In the genomic region with DNA sequence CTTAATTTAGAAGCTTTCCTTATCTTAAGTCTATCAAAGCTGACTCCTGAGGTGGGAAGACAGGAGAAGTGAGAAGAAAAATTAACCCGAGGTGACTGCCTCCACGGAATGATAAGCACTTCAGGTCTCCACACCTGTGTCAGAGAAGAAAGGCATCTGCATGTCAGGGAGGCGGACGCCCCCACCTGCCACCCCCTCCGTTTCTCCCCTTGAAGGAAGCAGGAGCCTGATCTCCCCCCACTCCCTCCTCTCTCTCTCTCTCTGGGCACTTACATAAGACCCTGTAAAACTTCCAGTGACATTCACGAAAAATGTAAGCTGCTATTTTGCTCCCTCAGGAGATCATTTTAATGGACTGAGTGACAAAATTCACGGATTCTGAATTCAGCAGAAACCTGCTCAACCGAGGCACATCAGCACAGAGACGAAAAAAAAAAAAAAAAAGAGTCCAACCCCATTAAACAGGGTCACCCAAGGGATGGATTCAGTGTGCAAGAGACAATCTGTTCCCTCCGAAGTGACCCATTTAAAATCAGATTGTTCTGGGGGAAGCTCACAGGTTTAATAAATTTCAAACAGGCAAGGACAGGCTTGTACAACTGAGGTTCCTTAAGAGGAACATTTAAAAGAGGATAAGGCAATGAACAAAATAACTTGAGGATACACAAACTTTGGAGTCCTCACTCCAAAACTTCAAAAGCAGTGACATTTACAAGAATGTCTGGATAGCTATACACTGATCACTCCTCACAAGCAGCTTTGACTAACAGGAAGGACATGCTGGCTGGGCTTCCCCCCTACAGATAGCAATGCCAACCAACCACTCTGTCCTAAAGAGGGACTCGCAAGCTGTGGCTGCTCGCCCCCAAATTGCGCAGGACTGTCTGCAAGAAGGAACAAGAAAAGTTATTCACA, we compare ENCODE assay signal across 8 cellular contexts. TPM values are rescaled to one million over a fixed set of nuclear protein-coding genes. Genes with fewer than 3 reads are reported as not detected.
A peak's percentile ranks its signal among the peaks of the same experiment; 100 is the strongest.
DNase-seq lines count a peak whose midpoint lies in the region; ATAC-seq and TF ChIP-seq lines count a peak whose summit lies in the region.

No MANE protein-coding gene starts in this region.

- H3K27ac ChIP-seq in body of pancreas (peak overlapping the region in 3 of 4 donors; percentile 1 to 69 (median 66)), liver (ENCODE audit: low read depth in 1 of 2, low read length in 2 of 2) (peak overlapping the region in 1 of 2 donors; percentile 39), thyroid gland (peak overlapping the region in 1 of 3 donors; percentile 56)

- no peak for DNase-seq in activated naive CD8-positive, alpha-beta T cell treated with anti-CD3 and anti-CD28 coated beads for 36 hours
- DNase-seq in body of pancreas (no peak), thyroid gland (no peak), GM10248 (ENCODE audit: extremely low spot score) (no peak)
- no peak for DNase-seq in activated CD4-positive, alpha-beta T cell treated with anti-CD3 and anti-CD28 coated beads, Interleukin-2, amount 50 U/mL, for 1 hour

- no peak overlapping the region for H3K9ac ChIP-seq in liver (ENCODE audit: low read depth in 1 of 2, low read length in 2 of 2)

- peaks cover 43% of the 10 kb centered on the region for H3K4me1 ChIP-seq in body of pancreas
- peaks cover 0 to 45% (median 39%) of the 10 kb centered on the region in 4 donors for H3K4me1 ChIP-seq in liver (ENCODE audit: control insufficient read depth in 4 of 4, insufficient read depth in 4 of 4, low read length in 3 of 4)
- H3K4me1 ChIP-seq in thyroid gland: peaks cover 13 to 17% of the 10 kb centered on the region in 2 donors

- no peak overlapping the region for H3K27ac Mint-ChIP-seq in activated naive CD8-positive, alpha-beta T cell
- H3K27ac Mint-ChIP-seq in activated naive CD8-positive, alpha-beta T cell treated with anti-CD3 and anti-CD28 coated beads for 36 hours: no peak overlapping the region

- H3K36me3 ChIP-seq in body of pancreas (replicated peaks in 1 of 2; ENCODE audit: insufficient read depth in 1 of 2, low read depth in 2 of 2) (no peaks in the 10 kb centered on the region), liver (ENCODE audit: control insufficient read depth in 4 of 4, insufficient read depth in 3 of 4, low read depth in 1 of 4, low read length in 3 of 4) (no peaks in the 10 kb centered on the region), thyroid gland (no peaks in the 10 kb centered on the region)

- no peak for ATAC-seq in body of pancreas
- ATAC-seq in HG03175 (IDR thresholded peaks at IDR 0.05; ENCODE audit: unreplicated experiment): no peak

- WGBS in body of pancreas, 2 donors: 29 to 41% methylated on average over 12 to 13 of the region's 13 CpGs
- 48% methylated on average over 13 of the region's 13 CpGs for WGBS in liver
- 58% methylated on average over 13 of the region's 13 CpGs for WGBS in thyroid gland, 2 donors

- TF ChIP-seq POLR2A in body of pancreas (IDR thresholded peaks at IDR 0.05) (no peak), thyroid gland (IDR thresholded peaks at IDR 0.05) (no peak)

- intact Hi-C loops in body of pancreas (cut with DNase I): no loop called here
- intact Hi-C loops in thyroid gland (cut with DNase I): no loop called here

- no peaks in the 10 kb centered on the region for H3K9me3 Mint-ChIP-seq in activated naive CD8-positive, alpha-beta T cell (ENCODE audit: low read depth)
- H3K9me3 Mint-ChIP-seq in activated naive CD8-positive, alpha-beta T cell treated with anti-CD3 and anti-CD28 coated beads for 36 hours: no peaks in the 10 kb centered on the region

- TF ChIP-seq RAD21 in liver (IDR thresholded peaks at IDR 0.05): no peak

- CTCF ChIA-PET in GM10248 (lab: Yijun Ruan, JAX): interaction anchor here (1.0 to 6.2 kb wide), 8 partner anchors 11 to 619 kb away, joined by 3 to 38 read pairs (median 6); no protein-coding TSS in a partner anchor

- POLR2A ChIA-PET in GM10248 (lab: Yijun Ruan, JAX): interaction anchor here (0.6 to 0.7 kb wide), 3 partner anchors 65 to 1441 kb away, joined by 3 to 5 read pairs (median 3); no protein-coding TSS in a partner anchor

- H3K9me3 ChIP-seq in body of pancreas: no peaks in the 10 kb centered on the region
- no peaks in the 10 kb centered on the region for H3K9me3 ChIP-seq in liver (ENCODE audit: control insufficient read depth in 4 of 4, low read length in 3 of 4)
- no peaks in the 10 kb centered on the region for H3K9me3 ChIP-seq in thyroid gland

- no peak for TF ChIP-seq CTCF in body of pancreas (IDR thresholded peaks at IDR 0.05)
- TF ChIP-seq CTCF in liver (IDR thresholded peaks at IDR 0.05; ENCODE audit: low read depth, low read length, missing input control): no peak
- no peak for TF ChIP-seq CTCF in thyroid gland (IDR thresholded peaks at IDR 0.05)
- TF ChIP-seq CTCF in GM10248 (IDR thresholded peaks at IDR 0.05; ENCODE audit: control extremely low read depth, extremely low read depth, low read depth, missing control alignments): no peak

- peaks cover 25% of the 10 kb centered on the region for H3K27me3 Mint-ChIP-seq in activated naive CD8-positive, alpha-beta T cell
- H3K27me3 Mint-ChIP-seq in activated naive CD8-positive, alpha-beta T cell treated with anti-CD3 and anti-CD28 coated beads for 36 hours: peaks cover 58% of the 10 kb centered on the region

- peak overlapping the region; percentile 64 to 89 for H3K4me3 ChIP-seq in body of pancreas
- H3K4me3 ChIP-seq in liver (ENCODE audit: low read depth in 1 of 3, low read length in 3 of 3): peak overlapping the region; percentile 46 to 84 (median 58)
- peak overlapping the region; percentile 24 to 80 (median 43) for H3K4me3 ChIP-seq in thyroid gland (replicated peaks in 1 of 3)

- H3K4me3 Mint-ChIP-seq in activated naive CD8-positive, alpha-beta T cell: peak overlapping the region; percentile 83
- H3K4me3 Mint-ChIP-seq in activated naive CD8-positive, alpha-beta T cell treated with anti-CD3 and anti-CD28 coated beads for 36 hours: no peak overlapping the region

- H3K36me3 Mint-ChIP-seq in activated naive CD8-positive, alpha-beta T cell: no peaks in the 10 kb centered on the region
- no peaks in the 10 kb centered on the region for H3K36me3 Mint-ChIP-seq in activated naive CD8-positive, alpha-beta T cell treated with anti-CD3 and anti-CD28 coated beads for 36 hours

- H3K27me3 ChIP-seq in body of pancreas (no peaks in the 10 kb centered on the region), liver (ENCODE audit: control insufficient read depth in 4 of 4, insufficient read depth in 4 of 4, low read length in 3 of 4) (no peaks in the 10 kb centered on the region), thyroid gland (no peaks in the 10 kb centered on the region)

- peaks cover 25% of the 10 kb centered on the region for H3K4me1 Mint-ChIP-seq in activated naive CD8-positive, alpha-beta T cell (ENCODE audit: low read depth)
- peaks cover 17% of the 10 kb centered on the region for H3K4me1 Mint-ChIP-seq in activated naive CD8-positive, alpha-beta T cell treated with anti-CD3 and anti-CD28 coated beads for 36 hours

TF ChIP-seq in liver, 16 proteins besides CTCF, POLR2A, EP300 and RAD21:
- TF ChIP-seq HNF4G (IDR thresholded peaks at IDR 0.05) (no peak), GABPA (IDR thresholded peaks at IDR 0.05 in 1 of 2, conservative IDR thresholded peaks at IDR 0.05 in 1 of 2) (no peak), SP1 (IDR thresholded peaks at IDR 0.05) (no peak), FOXA1 (IDR thresholded peaks at IDR 0.05) (no peak), EGR1 (IDR thresholded peaks at IDR 0.05; ENCODE audit: low read depth in 2 of 2) (peak in 1 of 2 donors; percentile 20)
- TF ChIP-seq, protein P1, sequence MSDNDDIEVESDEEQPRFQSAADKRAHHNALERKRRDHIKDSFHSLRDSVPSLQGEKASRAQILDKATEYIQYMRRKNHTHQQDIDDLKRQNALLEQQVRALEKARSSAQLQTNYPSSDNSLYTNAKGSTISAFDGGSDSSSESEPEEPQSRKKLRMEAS (IDR thresholded peaks at IDR 0.05): no peak
TF ChIP-seq in liver: peak in this region for 1.

RNA-seq across cellular contexts. Expression of gene LARGE1, which starts 1.3 kb away (rescaled TPM):
- under 1 TPM; 0.28 to 0.93 TPM for total RNA-seq in activated naive CD8-positive, alpha-beta T cell treated with anti-CD3 and anti-CD28 coated beads for 36 hours
- total RNA-seq in body of pancreas (10 to 100 TPM; 12.5 to 21.1 TPM), liver (10 to 100 TPM in 1 of 2 donors, 1 to 10 TPM in 1; 4.7 to 14.1 TPM), thyroid gland (10 to 100 TPM; 13.6 to 16.3 (median 15.1) TPM)
- polyA plus RNA-seq in liver: 1 to 10 TPM; 2.3 to 6.7 TPM
